ENCODE assay signal across 24 cellular contexts in genomic region chr9:71733176-71733575, GRCh38. TPM values are rescaled to one million over a fixed set of nuclear protein-coding genes. Genes with fewer than 3 reads are reported as not detected.
DNase-seq lines count a peak whose midpoint lies in the region; ATAC-seq and TF ChIP-seq lines count a peak whose summit lies in the region.
"Had no signal": no experiment of that assay in that cellular context is flagged by ENCODE, and none has a peak within 500 bp of the region (broad histone marks: within the 10 kb centered on the region; RNA-seq: fewer than 3 reads in every experiment).

No MANE protein-coding gene starts in this region.

- H3K4me1 ChIP-seq in mammary epithelial cell (ENCODE audit: insufficient read depth, low read length) (peaks cover 13% of the 10 kb centered on the region), SJCRH30 (no peaks in the 10 kb centered on the region)
- H3K4me1 ChIP-seq: left ventricle myocardium inferior had no signal

- 95% methylated on average over 1 of the region's 1 CpG for WGBS in mammary epithelial cell (ENCODE audit: low coverage, missing lambda C conversion rate)

- CTCF ChIA-PET in mammary epithelial cell (lab: Charles Lee; ENCODE audit: low non-redundant PET) = no interaction called here

- H3K27ac ChIP-seq in mammary epithelial cell (ENCODE audit: insufficient read depth, low read depth, low read length) = no peak overlapping the region
- H3K27ac ChIP-seq in SJCRH30 = no peak overlapping the region
- H3K27ac ChIP-seq: esophagus squamous epithelium, left ventricle myocardium inferior, suprapubic skin had no signal

- no peaks in the 10 kb centered on the region for H3K9me3 Mint-ChIP-seq in memory B cell
- H3K9me3 Mint-ChIP-seq: activated T-cell treated with anti-CD3 and anti-CD28 coated beads, Interleukin-2, amount 50 U/mL, for 4 hours; immature natural killer cell had no signal

- DNase-seq in AG10803 (ENCODE audit: low read depth) (peak; percentile 78), GM04504 (ENCODE audit: low read depth) (peak; percentile 24), mammary epithelial cell (peak; percentile 35), memory B cell (ENCODE audit: low spot score in 2 of 2) (no peak), NCI-H2227 (lab: John Stamatoyannopoulos, UW; ENCODE audit: unreplicated experiment) (no peak), SJCRH30 (no peak), NCI-H2081 (lab: John Stamatoyannopoulos, UW) (no peak)
- DNase-seq: activated CD4-positive, alpha-beta T cell treated with anti-CD3 and anti-CD28 coated beads for 1 hour; activated CD8-positive, alpha-beta memory T cell treated with anti-CD3 and anti-CD28 coated beads for 24 hours; activated naive CD4-positive, alpha-beta T cell treated with anti-CD3 and anti-CD28 coated beads, Interleukin-2, amount 50 U/mL, for 16 hours; activated T-cell treated with anti-CD3 and anti-CD28 coated beads, Interleukin-2, amount 50 U/mL, for 4 hours; effector CD8-positive, alpha-beta T cell; esophagus squamous epithelium; GF-D8; immature natural killer cell; Kasumi-1; left ventricle myocardium inferior; NCI-H1694 treated with DMSO at 0.1 percent for 48 hours; NCI-H2227 treated with DMSO at 0.1 percent for 48 hours; NCI-H774; stimulated activated CD4-positive, alpha-beta T cell treated with anti-CD3 and anti-CD28 coated beads, Interleukin-1b, Interleukin-23, amount 100 ng/mL, for 48 hours; SW 1271 had no signal

- H3K27me3 ChIP-seq in mammary epithelial cell (ENCODE audit: insufficient read depth, low read length) (no peaks in the 10 kb centered on the region), SJCRH30 (no peaks in the 10 kb centered on the region)
- H3K27me3 ChIP-seq: esophagus squamous epithelium, suprapubic skin had no signal

- no peaks in the 10 kb centered on the region for H4K20me1 ChIP-seq in mammary epithelial cell (ENCODE audit: insufficient read depth, low read length)

- H3K4me3 ChIP-seq in AG10803 (ENCODE audit: low read length) (no peak overlapping the region), mammary epithelial cell (replicated peaks in 1 of 3; ENCODE audit: insufficient read depth in 1 of 3, low read depth in 2 of 3, low read length in 3 of 3) (no peak overlapping the region), SJCRH30 (no peak overlapping the region)
- H3K4me3 ChIP-seq: esophagus squamous epithelium, left ventricle myocardium inferior, suprapubic skin had no signal

- H3K9ac ChIP-seq in mammary epithelial cell (ENCODE audit: insufficient read depth, low read length) = no peak overlapping the region

- intact Hi-C loops in mammary epithelial cell (cut with micrococcal nuclease) = no loop called here

- no peak overlapping the region for H2AFZ ChIP-seq in mammary epithelial cell (ENCODE audit: low read depth, low read length)

- no peak overlapping the region for H3K4me2 ChIP-seq in mammary epithelial cell (ENCODE audit: insufficient read depth, low read depth, low read length)

- H3K4me3 Mint-ChIP-seq in memory B cell = no peak overlapping the region
- H3K4me3 Mint-ChIP-seq: activated T-cell treated with anti-CD3 and anti-CD28 coated beads, Interleukin-2, amount 50 U/mL, for 4 hours; immature natural killer cell had no signal

- ATAC-seq in memory B cell (ENCODE audit: low read depth) (no peak), HG02763 (IDR thresholded peaks at IDR 0.05; ENCODE audit: unreplicated experiment) (no peak)
- ATAC-seq: activated T-cell treated with anti-CD3 and anti-CD28 coated beads, Interleukin-2, amount 50 U/mL, for 4 hours had no signal

- TF ChIP-seq CTCF in AG10803 (conservative IDR thresholded peaks at IDR 0.05; ENCODE audit: low read length) (no peak), mammary epithelial cell (conservative IDR thresholded peaks at IDR 0.05 in 1 of 2, IDR thresholded peaks at IDR 0.05 in 1 of 2; ENCODE audit: extremely low read depth in 1 of 2, insufficient read depth in 1 of 2, low read depth in 1 of 2, low read length in 2 of 2) (no peak)

- no TSS peak for BruUV-seq in mammary epithelial cell (replicated peaks; lab: Mats Ljungman, UMichigan)

- H3K9me3 ChIP-seq in mammary epithelial cell (replicated peaks; ENCODE audit: insufficient read depth, low read length) (no peaks in the 10 kb centered on the region), SJCRH30 (replicated peaks) (no peaks in the 10 kb centered on the region)
- H3K9me3 ChIP-seq: esophagus squamous epithelium, left ventricle myocardium inferior, suprapubic skin had no signal

- dilution Hi-C loops in mammary epithelial cell (cut with HindIII; ENCODE audit: low sequenced_read_pairs) = no loop called here

- no peaks in the 10 kb centered on the region for H3K27me3 Mint-ChIP-seq in memory B cell

- peaks cover 28% of the 10 kb centered on the region for H3K79me2 ChIP-seq in mammary epithelial cell (ENCODE audit: insufficient read depth, low read length)

- H3K36me3 Mint-ChIP-seq in memory B cell = peaks cover 45% of the 10 kb centered on the region

- peak overlapping the region; percentile 90 for H3K27ac Mint-ChIP-seq in memory B cell

- H3K4me1 Mint-ChIP-seq in memory B cell = no peaks in the 10 kb centered on the region

- in situ Hi-C loops in mammary epithelial cell (cut with MboI; ENCODE audit: low sequenced_read_pairs in 2 of 2) = no loop called here

- peaks cover 44% of the 10 kb centered on the region for H3K36me3 ChIP-seq in mammary epithelial cell (ENCODE audit: insufficient read depth, low read length)
- H3K36me3 ChIP-seq in SJCRH30 = peaks cover 27% of the 10 kb centered on the region

RNA-seq across cellular contexts. Expression of gene CEMIP2, which starts 35.1 kb away (rescaled TPM):
- total RNA-seq in mammary epithelial cell = 100 to 1,000 TPM in 1 of 2 donors, 10 to 100 TPM in 1; 76.4 to 398 TPM
- polyA plus RNA-seq in mammary epithelial cell = 110 TPM
- polyA minus RNA-seq in mammary epithelial cell = 139 TPM
- 41.0 and 42.2 TPM in 2 replicates for total RNA-seq in SJCRH30 (2014; rRNA removed; shearing (Covaris generic))

Comparison
In these comparisons a context has a peak if more than half of its experiments do, and no peak if none do; other contexts are left out.
1. DNase-seq: peak in AG10803 (single experiment), GM04504 (single experiment) and mammary epithelial cell (single experiment); none in memory B cell (0 of 2), NCI-H2227 (single experiment), SJCRH30 (0 of 2) and NCI-H2081 (0 of 2).